ENCODE assay signal across 1 cellular context in genomic region chr7:91556956-91557650, GRCh38.
TF ChIP-seq lines count a peak whose summit lies in the region.

No MANE protein-coding gene starts in this region.

TF ChIP-seq in HEK293, 187 proteins besides CTCF, POLR2A, EP300 and RAD21 (continued from another document):
- TF ChIP-seq ZNF398 (tag by site-specific recombination; IDR thresholded peaks at IDR 0.05), result no peak
- 0 out of 2 replicates have a peak, but pooled peaks have one; percentile 29 for TF ChIP-seq SCRT2 (tag by site-specific recombination; IDR thresholded peaks at IDR 0.05)
- peak; percentile 92 for TF ChIP-seq FEZF1 (tag by site-specific recombination; IDR thresholded peaks at IDR 0.05)
- TF ChIP-seq ZNF433 (tag by site-specific recombination; IDR thresholded peaks at IDR 0.05; ENCODE audit: low read depth), result no peak
- no peak for TF ChIP-seq ZNF555 (tag by site-specific recombination; conservative IDR thresholded peaks at IDR 0.05)
- no peak for TF ChIP-seq ZNF19 (tag by site-specific recombination; IDR thresholded peaks at IDR 0.05; ENCODE audit: low read depth)
- no peak for TF ChIP-seq ZNF660 (tag by site-specific recombination; IDR thresholded peaks at IDR 0.05)
- TF ChIP-seq ZNF549 (tag by site-specific recombination; IDR thresholded peaks at IDR 0.05), result no peak
- TF ChIP-seq ZNF830 (tag by site-specific recombination; IDR thresholded peaks at IDR 0.05; ENCODE audit: low read depth), result no peak
- TF ChIP-seq GLIS1 (tag by site-specific recombination; IDR thresholded peaks at IDR 0.05), result no peak
- no peak for TF ChIP-seq ZNF248 (tag by site-specific recombination; IDR thresholded peaks at IDR 0.05)
- TF ChIP-seq ZNF175 (tag by site-specific recombination; IDR thresholded peaks at IDR 0.05), result no peak
- no peak for TF ChIP-seq ZNF18 (tag by site-specific recombination; IDR thresholded peaks at IDR 0.05)
- TF ChIP-seq ZNF514 (tag by site-specific recombination; IDR thresholded peaks at IDR 0.05), result no peak
- no peak for TF ChIP-seq ZNF16 (tag by site-specific recombination; IDR thresholded peaks at IDR 0.05; ENCODE audit: low read depth)
- no peak for TF ChIP-seq ZNF350 (tag by site-specific recombination; IDR thresholded peaks at IDR 0.05)
- TF ChIP-seq ZNF473 (tag by site-specific recombination; IDR thresholded peaks at IDR 0.05), result no peak
- no peak for TF ChIP-seq ZNF510 (tag by site-specific recombination; IDR thresholded peaks at IDR 0.05; ENCODE audit: insufficient replicate concordance)
- no peak for TF ChIP-seq ZSCAN16 (tag by site-specific recombination; IDR thresholded peaks at IDR 0.05)
